29 cellular contexts compared by ENCODE assay signal in the genomic region with DNA sequence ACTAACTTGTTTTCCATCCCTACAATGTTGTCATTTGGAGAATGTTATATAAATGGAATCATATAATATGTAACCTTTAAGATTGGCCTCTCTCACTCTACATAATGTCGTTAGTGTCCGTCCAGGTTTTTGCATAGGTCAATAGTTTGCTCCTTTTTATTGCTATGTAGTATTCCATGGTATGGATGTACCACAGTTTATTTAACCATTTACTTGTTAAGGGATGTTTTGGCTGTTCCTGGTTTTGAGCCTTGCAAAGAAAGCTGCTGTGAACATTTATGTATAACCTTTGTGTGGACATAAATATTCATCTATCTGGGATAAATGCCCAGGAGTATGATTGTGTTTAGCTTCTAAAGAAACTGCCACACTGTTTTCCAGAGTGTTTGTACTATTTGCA.
"Had no signal": no experiment of that assay in that cellular context is flagged by ENCODE, and none has a peak within 500 bp of the region (broad histone marks: within the 10 kb centered on the region; RNA-seq: fewer than 3 reads in every experiment).

No MANE protein-coding gene starts in this region.

- H3K4me3 Mint-ChIP-seq: dendritic cell treated with granulocyte-macrophage colony-stimulating factor and Interleukin-4, amounts not matched to agents 40 ng/mL and 50 ng/mL, for 4 days; effector memory CD8-positive, alpha-beta T cell; endodermal cell had no signal

- H3K4me2 ChIP-seq: hepatocyte had no signal

- H2AFZ ChIP-seq: hepatocyte had no signal

- H3K27ac Mint-ChIP-seq: dendritic cell treated with granulocyte-macrophage colony-stimulating factor and Interleukin-4, amounts not matched to agents 40 ng/mL and 50 ng/mL, for 4 days; effector memory CD8-positive, alpha-beta T cell; endodermal cell had no signal

- ATAC-seq: effector memory CD8-positive, alpha-beta T cell; esophagus mucosa; foreskin keratinocyte; gastrocnemius medialis; gastroesophageal sphincter; heart left ventricle; heart right ventricle had no signal

- H3K4me3 ChIP-seq: colonic mucosa, coronary artery, dorsolateral prefrontal cortex, esophagus squamous epithelium, gastrocnemius medialis, gastroesophageal sphincter, heart left ventricle, heart right ventricle, hepatocyte had no signal

- H3K4me1 ChIP-seq: colonic mucosa, esophagus squamous epithelium, foreskin keratinocyte, gastrocnemius medialis, heart left ventricle, heart right ventricle had no signal

- DNase-seq: colonic mucosa; cortex of kidney; dermis blood vessel endothelial cell; dorsolateral prefrontal cortex; effector CD4-positive, alpha-beta T cell; effector CD8-positive, alpha-beta T cell; effector memory CD4-positive, alpha-beta T cell; effector memory CD8-positive, alpha-beta T cell; endodermal cell; erythroblast; esophagus squamous epithelium; foreskin fibroblast; foreskin keratinocyte; foreskin melanocyte; gastrocnemius medialis; glutamatergic neuron; head of caudate nucleus; heart left ventricle; heart right ventricle had no signal

- H3K27me3 ChIP-seq: colonic mucosa, dorsolateral prefrontal cortex, esophagus squamous epithelium, foreskin keratinocyte, gastrocnemius medialis, gastroesophageal sphincter, heart left ventricle, heart right ventricle, hepatocyte had no signal

- H3K79me2 ChIP-seq: hepatocyte had no signal

- H3K9me3 ChIP-seq: colonic mucosa, esophagus squamous epithelium, gastrocnemius medialis, gastroesophageal sphincter had no signal

- H3K27me3 Mint-ChIP-seq: dendritic cell treated with granulocyte-macrophage colony-stimulating factor and Interleukin-4, amounts not matched to agents 40 ng/mL and 50 ng/mL, for 4 days; effector memory CD8-positive, alpha-beta T cell had no signal

- H3K9me3 Mint-ChIP-seq: dendritic cell treated with granulocyte-macrophage colony-stimulating factor and Interleukin-4, amounts not matched to agents 40 ng/mL and 50 ng/mL, for 4 days had no signal

- H3K27ac ChIP-seq: colonic mucosa, coronary artery, dorsolateral prefrontal cortex, epithelial cell of prostate, esophagus squamous epithelium, foreskin keratinocyte, gastrocnemius medialis, gastroesophageal sphincter, heart left ventricle, heart right ventricle, hepatocyte had no signal

- FAIRE-seq: colon, endometrium, endothelial cell of umbilical vein, frontal cortex had no signal

- H3K36me3 ChIP-seq: colonic mucosa had no signal
